Comparison of ENCODE assay signal across 2 cellular contexts in the genomic region with DNA sequence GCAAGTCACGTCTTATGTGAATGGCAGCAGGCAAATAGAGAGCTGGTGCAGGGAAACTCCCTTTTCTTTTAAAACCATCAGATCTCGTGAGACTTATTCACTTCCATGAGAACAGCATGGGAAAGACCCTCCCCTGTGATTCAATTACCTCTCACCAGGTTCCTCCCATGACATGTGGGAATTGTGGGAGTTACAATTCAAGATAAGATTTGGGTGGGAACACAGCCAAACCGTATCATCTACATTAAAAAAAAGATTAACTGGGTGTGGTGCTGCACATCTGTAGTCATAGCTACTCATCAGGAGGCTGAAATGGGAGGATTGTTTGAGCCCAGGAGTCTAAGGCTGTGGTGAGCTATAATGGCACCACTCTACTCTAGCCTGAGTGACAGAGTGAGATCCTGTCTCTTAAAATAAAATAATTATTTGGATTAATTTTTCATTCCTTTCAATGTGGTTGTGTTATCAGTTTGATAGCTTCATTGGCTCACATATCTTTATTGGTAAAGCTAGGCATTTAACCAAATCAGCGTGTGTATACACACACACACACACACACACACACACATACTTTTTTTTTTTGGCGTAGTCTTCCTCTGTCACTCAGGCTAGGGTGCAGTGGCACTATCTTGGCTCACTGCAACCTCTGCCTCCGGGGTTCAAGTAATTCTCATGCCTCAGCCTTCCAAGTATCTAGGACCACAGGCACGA.
TF ChIP-seq lines count a peak whose summit lies in the region.

No MANE protein-coding gene starts in this region.

TF ChIP-seq in HEK293T, 16 proteins besides CTCF, POLR2A, EP300 and RAD21:
- TF ChIP-seq LEF1 (IDR thresholded peaks at IDR 0.05; ENCODE audit: borderline replicate concordance) (no peak), PKNOX1 (IDR thresholded peaks at IDR 0.05) (peak; percentile 37; the same call in 1 of the 2 replicates)

TF ChIP-seq in GM12878, 131 proteins besides CTCF, POLR2A, EP300 and RAD21:
- no peak for TF ChIP-seq ZNF217 (IDR thresholded peaks at IDR 0.05)
- TF ChIP-seq BHLHE40 (IDR thresholded peaks at IDR 0.05; ENCODE audit: borderline replicate concordance in 1 of 2, low read depth in 2 of 2, low read length in 1 of 2), result peak in 1 of 2 experiments; percentile 27; a peak in 1 of 4 replicates
TF ChIP-seq in GM12878: peak in this region for 1.
